ENCODE assay signal across 8 cellular contexts in genomic region chr11:67615455-67616430, GRCh38. TPM values are rescaled to one million over a fixed set of nuclear protein-coding genes. Genes with fewer than 3 reads are reported as not detected.
DNase-seq lines count a peak whose midpoint lies in the region; ATAC-seq and TF ChIP-seq lines count a peak whose summit lies in the region.

No MANE protein-coding gene starts in this region.

- peak; percentile 75 for TF ChIP-seq CTCF in LNCAP (IDR thresholded peaks at IDR 0.05)
- TF ChIP-seq CTCF in activated B cell treated with CpG ODN at 0.5 μM for 24 hours (IDR thresholded peaks at IDR 0.05), result no peak
- TF ChIP-seq CTCF in epithelial cell of esophagus (IDR thresholded peaks at IDR 0.05; ENCODE audit: insufficient read depth, low read depth, low read length, missing control alignments), result peak; percentile 59

- peak; percentile 33 for DNase-seq in EL
- no peak for DNase-seq in activated B cell treated with CpG ODN at 0.5 μM for 24 hours
- DNase-seq in epithelial cell of esophagus (ENCODE audit: low read depth), result peak; percentile 44
- DNase-seq in posterior vena cava (ENCODE audit: low spot score), result peak; percentile 76

- peaks cover 41% of the 10 kb centered on the region for H3K4me1 Mint-ChIP-seq in activated B cell treated with CpG ODN at 0.5 μM for 24 hours

- H3K4me3 ChIP-seq in epithelial cell of esophagus (ENCODE audit: low read length), result no peak overlapping the region

- H3K4me3 Mint-ChIP-seq in activated B cell treated with CpG ODN at 0.5 μM for 24 hours, result peak overlapping the region; percentile 32

- intact Hi-C loops in activated B cell treated with CpG ODN at 0.5 μM for 24 hours (cut with micrococcal nuclease) (loop anchor here (2.0 to 10.0 kb wide), 2 partner anchors 43 to 659 kb away; partner anchors contain the start of gene C11orf24), posterior vena cava (cut with DNase I) (no loop called here)

- POLR2A ChIA-PET in activated B cell treated with CpG ODN at 0.5 μM for 24 hours (lab: Charles Lee), result interaction anchor here (0.6 to 5.7 kb wide), 7 partner anchors 13 to 580 kb away, joined by 3 to 66 read pairs (median 19); partner anchors contain the start of genes GSTP1, NUDT8 and TMEM134

- no peaks in the 10 kb centered on the region for H3K27me3 Mint-ChIP-seq in activated B cell treated with CpG ODN at 0.5 μM for 24 hours

- no peaks in the 10 kb centered on the region for H3K9me3 Mint-ChIP-seq in activated B cell treated with CpG ODN at 0.5 μM for 24 hours

- H3K27ac Mint-ChIP-seq in activated B cell treated with CpG ODN at 0.5 μM for 24 hours, result peak overlapping the region; percentile 41

- CTCF ChIA-PET in activated B cell treated with CpG ODN at 0.5 μM for 24 hours (lab: Charles Lee), result interaction anchor here (1.2 to 3.6 kb wide), 3 partner anchors 13 to 42 kb away, joined by 3 to 28 read pairs (median 3); partner anchors contain the start of gene NUDT8

- ATAC-seq in activated B cell treated with CpG ODN at 0.5 μM for 24 hours (ENCODE audit: low read depth), result no peak
- ATAC-seq in HG03045 (IDR thresholded peaks at IDR 0.05; ENCODE audit: unreplicated experiment), result no peak
- ATAC-seq in GM18873 (IDR thresholded peaks at IDR 0.05; ENCODE audit: low FRiP score, unreplicated experiment), result no peak
- no peak for ATAC-seq in GM21360 (IDR thresholded peaks at IDR 0.05; ENCODE audit: unreplicated experiment)

- H3K36me3 Mint-ChIP-seq in activated B cell treated with CpG ODN at 0.5 μM for 24 hours (ENCODE audit: low read depth), result peaks cover 23% of the 10 kb centered on the region

RNA-seq across cellular contexts. Expression of gene NDUFV1, which starts 9.0 kb away (rescaled TPM):
- total RNA-seq in activated B cell treated with CpG ODN at 0.5 μM for 24 hours (207 and 221 TPM in 2 replicates), posterior vena cava (100 to 1,000 TPM; 112 to 116 TPM)

RNA-seq across cellular contexts. Expression of gene NUDT8, which starts 14.0 kb away (rescaled TPM):
- total RNA-seq in activated B cell treated with CpG ODN at 0.5 μM for 24 hours, result 5.3 and 6.1 TPM in 2 replicates
- 1 to 10 TPM; 4.6 to 5.7 TPM for total RNA-seq in posterior vena cava

RNA-seq across cellular contexts. Expression of gene TBX10, which starts 23.8 kb away (rescaled TPM):
- not detected in 2 replicates for total RNA-seq in activated B cell treated with CpG ODN at 0.5 μM for 24 hours
- total RNA-seq in posterior vena cava, result not detected

RNA-seq across cellular contexts. Expression of gene GSTP1, which starts 32.1 kb away (rescaled TPM):
- total RNA-seq in activated B cell treated with CpG ODN at 0.5 μM for 24 hours, result 331 and 362 TPM in 2 replicates
- total RNA-seq in posterior vena cava, result 100 to 1,000 TPM; 338 to 370 TPM

RNA-seq across cellular contexts. Expression of gene ACY3, which starts 34.8 kb away (rescaled TPM):
- total RNA-seq in activated B cell treated with CpG ODN at 0.5 μM for 24 hours (not detected in 2 replicates), posterior vena cava (not detected)
